Comparison of ENCODE assay signal across 1 cellular context in the genomic region with DNA sequence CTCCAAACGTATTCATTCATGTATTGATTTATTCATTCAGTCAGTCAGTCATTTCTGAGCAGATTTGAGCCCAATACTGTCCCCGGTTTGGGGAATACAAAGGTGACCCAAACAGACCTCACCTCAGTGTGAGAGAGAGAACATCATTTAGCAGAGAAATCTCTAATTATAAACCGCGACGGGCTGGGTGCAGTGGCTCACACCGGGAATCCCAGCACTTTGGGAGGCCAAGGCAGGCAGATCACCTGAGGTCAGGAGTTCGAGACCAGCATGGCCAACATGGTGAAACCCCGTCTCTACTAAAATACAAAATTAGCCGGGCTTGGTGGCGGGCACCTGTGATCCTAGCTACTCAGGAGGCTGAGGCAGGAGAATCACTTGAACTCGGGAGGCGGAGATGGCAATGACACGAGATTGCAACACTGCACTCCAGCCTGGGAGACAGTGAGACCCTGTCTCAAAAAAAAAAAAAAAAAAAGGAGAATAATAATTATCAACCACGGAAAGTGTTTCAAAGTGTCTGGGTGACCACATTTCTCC.
TF ChIP-seq lines count a peak whose summit lies in the region.

No MANE protein-coding gene starts in this region.

TF ChIP-seq in HepG2, 621 proteins besides CTCF, POLR2A, EP300 and RAD21:
- 0 out of 2 replicates have a peak, but pooled peaks have one; percentile 3 for TF ChIP-seq IRF2 (CRISPR knock-in tag; IDR thresholded peaks at IDR 0.05)
- TF ChIP-seq, protein P1, sequence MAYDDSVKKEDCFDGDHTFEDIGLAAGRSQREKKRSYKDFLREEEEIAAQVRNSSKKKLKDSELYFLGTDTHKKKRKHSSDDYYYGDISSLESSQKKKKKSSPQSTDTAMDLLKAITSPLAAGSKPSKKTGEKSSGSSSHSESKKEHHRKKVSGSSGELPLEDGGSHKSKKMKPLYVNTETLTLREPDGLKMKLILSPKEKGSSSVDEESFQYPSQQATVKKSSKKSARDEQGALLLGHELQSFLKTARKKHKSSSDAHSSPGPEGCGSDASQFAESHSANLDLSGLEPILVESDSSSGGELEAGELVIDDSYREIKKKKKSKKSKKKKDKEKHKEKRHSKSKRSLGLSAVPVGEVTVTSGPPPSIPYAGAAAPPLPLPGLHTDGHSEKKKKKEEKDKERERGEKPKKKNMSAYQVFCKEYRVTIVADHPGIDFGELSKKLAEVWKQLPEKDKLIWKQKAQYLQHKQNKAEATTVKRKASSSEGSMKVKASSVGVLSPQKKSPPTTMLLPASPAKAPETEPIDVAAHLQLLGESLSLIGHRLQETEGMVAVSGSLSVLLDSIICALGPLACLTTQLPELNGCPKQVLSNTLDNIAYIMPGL (CRISPR knock-in tag; IDR thresholded peaks at IDR 0.05; ENCODE audit: borderline replicate concordance in 1 of 2, low read depth in 1 of 2) = 0 out of 4 replicates have a peak, but pooled peaks of 1 of the 2 experiments have one; percentile 4
- TF ChIP-seq TARDBP (CRISPR knock-in tag; IDR thresholded peaks at IDR 0.05) = 0 out of 2 replicates have a peak, but pooled peaks have one; percentile 15
- 0 out of 2 replicates have a peak, but pooled peaks have one; percentile 38 for TF ChIP-seq ZMYM2 (CRISPR knock-in tag; IDR thresholded peaks at IDR 0.05)
- peak; percentile 66; the same call in 1 of the 2 replicates for TF ChIP-seq ZMYM3 (CRISPR knock-in tag; IDR thresholded peaks at IDR 0.05)
